In genomic region chr7:156609010-156609877, GRCh38 we compare ENCODE assay signal across 13 cellular contexts. TPM values are rescaled to one million over a fixed set of nuclear protein-coding genes. Genes with fewer than 3 reads are reported as not detected.
A peak's percentile ranks its signal among the peaks of the same experiment; 100 is the strongest.
DNase-seq lines count a peak whose midpoint lies in the region; ATAC-seq and TF ChIP-seq lines count a peak whose summit lies in the region.
"Had no signal": no experiment of that assay in that cellular context is flagged by ENCODE, and none has a peak within 500 bp of the region (broad histone marks: within the 10 kb centered on the region; RNA-seq: fewer than 3 reads in every experiment).

No MANE protein-coding gene starts in this region.

- H3K27me3 ChIP-seq in liver (ENCODE audit: control insufficient read depth in 4 of 4, insufficient read depth in 4 of 4, low read length in 3 of 4) (no peaks in the 10 kb centered on the region), upper lobe of right lung (peaks cover 5% of the 10 kb centered on the region)

- H3K9ac ChIP-seq in liver (ENCODE audit: low read depth in 1 of 2, low read length in 2 of 2): peak overlapping the region in 1 of 2 donors; percentile 16

- no peaks in the 10 kb centered on the region for H3K36me3 ChIP-seq in liver (ENCODE audit: control insufficient read depth in 4 of 4, insufficient read depth in 3 of 4, low read depth in 1 of 4, low read length in 3 of 4)
- no peaks in the 10 kb centered on the region for H3K36me3 ChIP-seq in upper lobe of right lung

- DNase-seq in stimulated activated naive CD8-positive, alpha-beta T cell treated with anti-CD3 and anti-CD28 coated beads, Interleukin-15, Interleukin-2, amounts not matched to agents 100 U/mL and 50 U/mL, for 24 hours: no peak
- no peak for DNase-seq in central memory CD8-positive, alpha-beta T cell (ENCODE audit: low spot score in 2 of 2)
- DNase-seq in upper lobe of right lung (no peak), NCI-H1105 treated with DMSO at 0.1 percent for 48 hours (lab: John Stamatoyannopoulos, UW) (no peak), inferior parietal cortex (ENCODE audit: extremely low spot score) (no peak), NCI-H1092 treated with DMSO at 0.1 percent for 48 hours (lab: John Stamatoyannopoulos, UW) (no peak)
- DNase-seq: activated CD4-positive, alpha-beta T cell treated with anti-CD3 and anti-CD28 coated beads, Interleukin-2, amount 50 U/mL, for 1 hour; KBM-7; NCI-H1092; substantia nigra had no signal

- peak overlapping the region; percentile 3 to 35 for H3K27ac ChIP-seq in liver (ENCODE audit: low read depth in 1 of 2, low read length in 2 of 2)
- H3K27ac ChIP-seq in upper lobe of right lung: peak overlapping the region; percentile 17

- H3K4me1 ChIP-seq in liver (ENCODE audit: control insufficient read depth in 4 of 4, insufficient read depth in 4 of 4, low read length in 3 of 4) (peaks cover 8 to 43% (median 22%) of the 10 kb centered on the region in 4 donors), upper lobe of right lung (peaks cover 15% of the 10 kb centered on the region)

- peaks cover 16% of the 10 kb centered on the region for H3K4me1 Mint-ChIP-seq in stimulated activated naive CD8-positive, alpha-beta T cell treated with anti-CD3 and anti-CD28 coated beads, Interleukin-15, Interleukin-2, amounts not matched to agents 100 ng/mL and 50 ng/mL, for 24 hours (ENCODE audit: low read depth)
- peaks cover 16% of the 10 kb centered on the region for H3K4me1 Mint-ChIP-seq in central memory CD8-positive, alpha-beta T cell

- WGBS in liver: 52% methylated on average over 7 of the region's 7 CpGs

- no peak overlapping the region for H3K4me3 ChIP-seq in liver (ENCODE audit: low read depth in 1 of 3, low read length in 3 of 3)
- no peak overlapping the region for H3K4me3 ChIP-seq in upper lobe of right lung

- H3K9me3 Mint-ChIP-seq in stimulated activated naive CD8-positive, alpha-beta T cell treated with anti-CD3 and anti-CD28 coated beads, Interleukin-15, Interleukin-2, amounts not matched to agents 100 ng/mL and 50 ng/mL, for 24 hours: no peaks in the 10 kb centered on the region
- H3K9me3 Mint-ChIP-seq in central memory CD8-positive, alpha-beta T cell: no peaks in the 10 kb centered on the region
- H3K9me3 Mint-ChIP-seq: T-helper 2 cell treated with Interferon-gamma antibody and Interleukin-4, amounts not matched to agents 5 μg/mL and 100 μg/mL, for 36 hours had no signal

- peak; percentile 51 to 60 for TF ChIP-seq RAD21 in liver (IDR thresholded peaks at IDR 0.05)

- H3K36me3 Mint-ChIP-seq in stimulated activated naive CD8-positive, alpha-beta T cell treated with anti-CD3 and anti-CD28 coated beads, Interleukin-15, Interleukin-2, amounts not matched to agents 100 ng/mL and 50 ng/mL, for 24 hours (ENCODE audit: low read depth): no peaks in the 10 kb centered on the region
- H3K36me3 Mint-ChIP-seq in central memory CD8-positive, alpha-beta T cell (ENCODE audit: insufficient read depth): peaks cover 2% of the 10 kb centered on the region

- H3K9me3 ChIP-seq in liver (ENCODE audit: control insufficient read depth in 4 of 4, low read length in 3 of 4) (no peaks in the 10 kb centered on the region), upper lobe of right lung (no peaks in the 10 kb centered on the region)

- peak overlapping the region; percentile 0 for H3K27ac Mint-ChIP-seq in stimulated activated naive CD8-positive, alpha-beta T cell treated with anti-CD3 and anti-CD28 coated beads, Interleukin-15, Interleukin-2, amounts not matched to agents 100 ng/mL and 50 ng/mL, for 24 hours
- no peak overlapping the region for H3K27ac Mint-ChIP-seq in central memory CD8-positive, alpha-beta T cell (ENCODE audit: low read depth)

- ATAC-seq in stimulated activated naive CD8-positive, alpha-beta T cell treated with anti-CD3 and anti-CD28 coated beads, Interleukin-15, Interleukin-2, amounts not matched to agents 100 U/mL and 50 U/mL, for 24 hours: no peak
- no peak for ATAC-seq in central memory CD8-positive, alpha-beta T cell (replicated peaks; ENCODE audit: extremely low read depth, poor library complexity, severe bottlenecking)
- ATAC-seq in upper lobe of right lung: peak; percentile 42

- no peak for TF ChIP-seq CTCF in liver (IDR thresholded peaks at IDR 0.05; ENCODE audit: low read depth, low read length, missing input control)
- TF ChIP-seq CTCF in upper lobe of right lung (IDR thresholded peaks at IDR 0.05): no peak

- intact Hi-C loops in upper lobe of right lung (cut with DNase I): no loop called here

- peaks cover 50% of the 10 kb centered on the region for H3K27me3 Mint-ChIP-seq in stimulated activated naive CD8-positive, alpha-beta T cell treated with anti-CD3 and anti-CD28 coated beads, Interleukin-15, Interleukin-2, amounts not matched to agents 100 ng/mL and 50 ng/mL, for 24 hours
- H3K27me3 Mint-ChIP-seq in central memory CD8-positive, alpha-beta T cell: peaks cover 45% of the 10 kb centered on the region

- H3K4me3 Mint-ChIP-seq in stimulated activated naive CD8-positive, alpha-beta T cell treated with anti-CD3 and anti-CD28 coated beads, Interleukin-15, Interleukin-2, amounts not matched to agents 100 ng/mL and 50 ng/mL, for 24 hours: peak overlapping the region; percentile 40
- H3K4me3 Mint-ChIP-seq in central memory CD8-positive, alpha-beta T cell: peak overlapping the region; percentile 56

TF ChIP-seq in liver, 16 proteins besides CTCF, POLR2A, EP300 and RAD21:
- TF ChIP-seq FOXA2 (IDR thresholded peaks at IDR 0.05): peak; percentile 29
- no peak for TF ChIP-seq EGR1 (IDR thresholded peaks at IDR 0.05; ENCODE audit: low read depth in 2 of 2)
- TF ChIP-seq REST (IDR thresholded peaks at IDR 0.05): peak; percentile 57
- TF ChIP-seq TAF1 (conservative IDR thresholded peaks at IDR 0.05): peak; percentile 28
- no peak for TF ChIP-seq GABPA (IDR thresholded peaks at IDR 0.05 in 1 of 2, conservative IDR thresholded peaks at IDR 0.05 in 1 of 2)
- TF ChIP-seq FOXA1 (IDR thresholded peaks at IDR 0.05): no peak
- peak; percentile 87 for TF ChIP-seq SP1 (IDR thresholded peaks at IDR 0.05)
- TF ChIP-seq NR2F2 (IDR thresholded peaks at IDR 0.05): peak; percentile 86
- TF ChIP-seq RXRA (IDR thresholded peaks at IDR 0.05): peak; percentile 57 to 66
- TF ChIP-seq YY1 (IDR thresholded peaks at IDR 0.05): peak; percentile 19
- peak; percentile 85 for TF ChIP-seq HNF4G (IDR thresholded peaks at IDR 0.05)
- TF ChIP-seq HNF4A (conservative IDR thresholded peaks at IDR 0.05): peak; percentile 92
- no peak for TF ChIP-seq MAX (IDR thresholded peaks at IDR 0.05)
- TF ChIP-seq ATF3 (IDR thresholded peaks at IDR 0.05): no peak

RNA-seq across cellular contexts. Expression of gene RNF32, which starts 31.3 kb away (rescaled TPM):
- total RNA-seq in liver (1 to 10 TPM in 1 of 2 donors, under 1 TPM in 1; 0.59 to 1.3 TPM), upper lobe of right lung (1.9 TPM)
- polyA plus RNA-seq in liver: under 1 TPM; 0.72 to 0.73 TPM
